In the genomic region with DNA sequence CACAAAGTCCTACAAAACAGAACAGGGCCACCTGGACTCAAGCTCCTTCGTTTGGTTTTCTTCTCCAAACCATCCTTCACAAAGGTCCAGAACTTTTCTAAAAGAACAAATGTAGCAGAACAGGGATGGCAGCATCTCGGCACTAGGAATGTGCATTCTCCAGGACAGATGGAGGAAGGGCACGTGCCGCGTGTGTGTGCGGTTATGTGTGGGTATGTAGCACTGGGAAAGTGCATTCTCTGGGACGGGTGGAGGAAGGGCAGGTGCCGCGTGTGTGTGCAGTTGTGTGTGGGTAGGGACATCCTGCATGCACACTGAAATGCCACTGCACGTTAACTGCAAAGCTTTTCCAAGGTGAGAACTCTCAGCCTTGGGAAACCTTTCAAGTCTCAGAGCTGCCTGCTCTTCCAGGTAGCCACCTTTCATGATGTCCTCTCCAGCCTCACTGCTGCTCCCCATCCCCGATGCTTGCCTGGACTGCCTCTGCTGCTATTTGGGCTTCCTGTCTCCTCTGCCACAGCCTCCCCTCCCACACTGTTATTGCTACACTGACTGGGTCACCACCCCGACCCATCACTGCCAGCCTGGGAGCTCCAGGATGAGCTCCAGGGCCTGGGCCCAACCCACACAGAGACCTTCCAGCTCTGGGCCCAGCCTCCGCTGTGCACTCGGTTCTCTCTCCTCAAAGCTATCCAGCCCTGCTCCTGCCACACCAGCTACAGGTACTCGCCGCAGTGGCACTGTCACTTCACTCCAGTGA, we compare ENCODE assay signal across 1 cellular context.
TF ChIP-seq lines count a peak whose summit lies in the region.

No MANE protein-coding gene starts in this region.

TF ChIP-seq in WTC11, 78 proteins besides CTCF, POLR2A, EP300 and RAD21 (continued from another document):
- TF ChIP-seq, protein P1, sequence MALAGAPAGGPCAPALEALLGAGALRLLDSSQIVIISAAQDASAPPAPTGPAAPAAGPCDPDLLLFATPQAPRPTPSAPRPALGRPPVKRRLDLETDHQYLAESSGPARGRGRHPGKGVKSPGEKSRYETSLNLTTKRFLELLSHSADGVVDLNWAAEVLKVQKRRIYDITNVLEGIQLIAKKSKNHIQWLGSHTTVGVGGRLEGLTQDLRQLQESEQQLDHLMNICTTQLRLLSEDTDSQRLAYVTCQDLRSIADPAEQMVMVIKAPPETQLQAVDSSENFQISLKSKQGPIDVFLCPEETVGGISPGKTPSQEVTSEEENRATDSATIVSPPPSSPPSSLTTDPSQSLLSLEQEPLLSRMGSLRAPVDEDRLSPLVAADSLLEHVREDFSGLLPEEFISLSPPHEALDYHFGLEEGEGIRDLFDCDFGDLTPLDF (CRISPR knock-in tag; IDR thresholded peaks at IDR 0.05): no peak
- TF ChIP-seq, protein P2, sequence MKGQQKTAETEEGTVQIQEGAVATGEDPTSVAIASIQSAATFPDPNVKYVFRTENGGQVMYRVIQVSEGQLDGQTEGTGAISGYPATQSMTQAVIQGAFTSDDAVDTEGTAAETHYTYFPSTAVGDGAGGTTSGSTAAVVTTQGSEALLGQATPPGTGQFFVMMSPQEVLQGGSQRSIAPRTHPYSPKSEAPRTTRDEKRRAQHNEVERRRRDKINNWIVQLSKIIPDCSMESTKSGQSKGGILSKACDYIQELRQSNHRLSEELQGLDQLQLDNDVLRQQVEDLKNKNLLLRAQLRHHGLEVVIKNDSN (CRISPR knock-in tag; IDR thresholded peaks at IDR 0.05): no peak
- TF ChIP-seq OVOL2 (CRISPR knock-in tag; IDR thresholded peaks at IDR 0.05; ENCODE audit: borderline replicate concordance) (no peak), ZNF263 (CRISPR knock-in tag; IDR thresholded peaks at IDR 0.05; ENCODE audit: low read depth) (no peak)
